ENCODE assay signal across 8 cellular contexts in genomic region chr17:4566785-4567184, GRCh38. TPM values are rescaled to one million over a fixed set of nuclear protein-coding genes. Genes with fewer than 3 reads are reported as not detected.
DNase-seq lines count a peak whose midpoint lies in the region; ATAC-seq and TF ChIP-seq lines count a peak whose summit lies in the region.

No MANE protein-coding gene starts in this region.

- CTCF ChIA-PET in RWPE1 (lab: Yijun Ruan, JAX): interaction anchor here (0.5 to 1.9 kb wide), 28 partner anchors 11 to 205 kb away, joined by 3 to 14 read pairs (median 5); partner anchors contain the start of genes MYBBP1A and TM4SF5

- POLR2A ChIA-PET in RWPE1 (lab: Yijun Ruan, JAX; ENCODE audit: low non-redundant PET): no interaction called here

- in situ Hi-C loops in G401 (cut with HindIII; ENCODE audit: low sequenced_read_pairs): loop anchor here (10.0 kb wide), 1 partner anchor 158 kb away; no protein-coding TSS in a partner anchor

- peaks cover 22% of the 10 kb centered on the region for H3K4me1 ChIP-seq in Loucy (ENCODE audit: insufficient read depth, low read length, poor library complexity, severe bottlenecking)

- H3K9me3 Mint-ChIP-seq in brain: peaks cover 0 to 3% (median 0%) of the 10 kb centered on the region in 5 experiments

- H3K4me1 Mint-ChIP-seq in brain: peaks cover 28% of the 10 kb centered on the region

- no peak overlapping the region for H3K27ac ChIP-seq in RWPE1

- H3F3A ChIP-seq in Loucy (ENCODE audit: low read depth): no peaks in the 10 kb centered on the region

- H3K9me2 ChIP-seq in Loucy (replicated peaks; ENCODE audit: low read depth, low read length): no peaks in the 10 kb centered on the region

- peak; percentile 79 for DNase-seq in G401 (ENCODE audit: low spot score)
- peak; percentile 75 for DNase-seq in RWPE1 (ENCODE audit: low spot score)
- DNase-seq in islet precursor cell: peak; percentile 90
- peak in 2 of 3 experiments; percentile 19 to 49 for DNase-seq in stimulated activated CD4-positive, alpha-beta T cell treated with anti-CD3 and anti-CD28 coated beads, TNF-alpha, amount 100 ng/mL, for 24 hours (ENCODE audit: low read depth in 3 of 3)
- DNase-seq in SKM-1 (lab: John Stamatoyannopoulos, UW; ENCODE audit: unreplicated experiment): no peak

- no peak for ATAC-seq in HG03457 (IDR thresholded peaks at IDR 0.05; ENCODE audit: unreplicated experiment)

- H3K9me3 ChIP-seq in Loucy (ENCODE audit: insufficient read depth, low read depth, low read length): no peaks in the 10 kb centered on the region

- H3K4me3 ChIP-seq in Loucy (ENCODE audit: low read length, poor library complexity, severe bottlenecking): no peak overlapping the region

- TF ChIP-seq CTCF in Loucy (conservative IDR thresholded peaks at IDR 0.05; ENCODE audit: low read length): peak; percentile 81
- TF ChIP-seq CTCF in RWPE1 (conservative IDR thresholded peaks at IDR 0.05; ENCODE audit: low read depth): peak; percentile 75
- TF ChIP-seq CTCF in brain (conservative IDR thresholded peaks at IDR 0.05): peak; percentile 86 to 90

- no peak overlapping the region for H3K9ac ChIP-seq in Loucy (ENCODE audit: low read depth, low read length, poor library complexity, severe bottlenecking)

- H3K27ac Mint-ChIP-seq in brain: peak overlapping the region in 3 of 5 experiments; percentile 41 to 59 (median 50)

- no peaks in the 10 kb centered on the region for H3K27me3 ChIP-seq in Loucy (ENCODE audit: insufficient read depth, low read length, poor library complexity, severe bottlenecking)

- H3K4me3 Mint-ChIP-seq in brain: peak overlapping the region in 1 of 5 experiments; percentile 18

- H3K36me3 ChIP-seq in Loucy (ENCODE audit: insufficient read depth, low read length): no peaks in the 10 kb centered on the region

- H3K4me2 ChIP-seq in Loucy (ENCODE audit: low read depth, low read length, poor library complexity, severe bottlenecking): no peak overlapping the region

- H3K27me3 Mint-ChIP-seq in brain: peaks cover 20% of the 10 kb centered on the region

- no peaks in the 10 kb centered on the region for H3K36me3 Mint-ChIP-seq in brain

- no peak overlapping the region for H2AFZ ChIP-seq in Loucy (ENCODE audit: low read length)

- H4K20me1 ChIP-seq in Loucy (ENCODE audit: insufficient read depth, low read length, poor library complexity, severe bottlenecking): no peaks in the 10 kb centered on the region

- H3K79me2 ChIP-seq in Loucy (ENCODE audit: insufficient read depth, low read length): no peaks in the 10 kb centered on the region

RNA-seq across cellular contexts. Expression of gene GGT6, which starts 6.4 kb away (rescaled TPM):
- total RNA-seq in G401 (2014; rRNA removed; shearing (Covaris generic)): 5.3 TPM in 1 of 2 replicates, not detected in the other
- 0.17 TPM for polyA plus RNA-seq in brain (ENCODE audit: insufficient read depth, low read depth, low replicate concordance)

RNA-seq across cellular contexts. Expression of gene MYBBP1A, which starts 11.6 kb away (rescaled TPM):
- total RNA-seq in G401 (2014; rRNA removed; shearing (Covaris generic)): 89.3 and 91.6 TPM in 2 replicates
- polyA plus RNA-seq in brain (ENCODE audit: insufficient read depth, low read depth, low replicate concordance): 35.0 TPM

RNA-seq across cellular contexts. Expression of gene SMTNL2, which starts 17.5 kb away (rescaled TPM):
- total RNA-seq in G401 (2014; rRNA removed; shearing (Covaris generic)): not detected in 2 replicates
- 3.6 TPM for polyA plus RNA-seq in brain (ENCODE audit: insufficient read depth, low read depth, low replicate concordance)
